1 cellular context compared by ENCODE assay signal in genomic region chr10:69408318-69409175, GRCh38.
TF ChIP-seq lines count a peak whose summit lies in the region.

No MANE protein-coding gene starts in this region.

TF ChIP-seq in K562, 482 proteins besides CTCF, POLR2A, EP300 and RAD21 (continued from another document and continues in another):
- no peak for TF ChIP-seq PPARD (CRISPR knock-in tag; IDR thresholded peaks at IDR 0.05)
- no peak for TF ChIP-seq NR2C2 (CRISPR knock-in tag; IDR thresholded peaks at IDR 0.05)
- no peak for TF ChIP-seq NR2C2 (tag; IDR thresholded peaks at IDR 0.05)
- TF ChIP-seq C11orf30 (IDR thresholded peaks at IDR 0.05; ENCODE audit: low read depth): no peak
- TF ChIP-seq HES1 (IDR thresholded peaks at IDR 0.05; ENCODE audit: low read depth): 0 out of 2 replicates have a peak, but pooled peaks have one; percentile 21
- TF ChIP-seq FOXK1 (CRISPR knock-in tag; IDR thresholded peaks at IDR 0.05; ENCODE audit: borderline replicate concordance): no peak
- TF ChIP-seq MBD2 (IDR thresholded peaks at IDR 0.05; ENCODE audit: borderline replicate concordance, low read depth): no peak
- no peak for TF ChIP-seq TFAM (CRISPR knock-in tag; conservative IDR thresholded peaks at IDR 0.05)
- no peak for TF ChIP-seq KAT7 (CRISPR knock-in tag; IDR thresholded peaks at IDR 0.05; ENCODE audit: borderline replicate concordance)
- TF ChIP-seq CEBPG (CRISPR knock-in tag; IDR thresholded peaks at IDR 0.05): no peak
- TF ChIP-seq CEBPG (tag; conservative IDR thresholded peaks at IDR 0.05 in 1 of 2, IDR thresholded peaks at IDR 0.05 in 1 of 2): no peak
- TF ChIP-seq ZBTB43 (CRISPR knock-in tag; IDR thresholded peaks at IDR 0.05): no peak
- no peak for TF ChIP-seq NCOA4 (IDR thresholded peaks at IDR 0.05; ENCODE audit: partially characterized antibody)
- no peak for TF ChIP-seq SREBF2 (CRISPR knock-in tag; IDR thresholded peaks at IDR 0.05)
- TF ChIP-seq SPI1 (IDR thresholded peaks at IDR 0.05; ENCODE audit: borderline replicate concordance, low read depth, low read length): 0 out of 2 replicates have a peak, but pooled peaks have one; percentile 10
- TF ChIP-seq KDM5B (IDR thresholded peaks at IDR 0.05; ENCODE audit: insufficient replicate concordance, low read depth, low read length): peak; percentile 28
- no peak for TF ChIP-seq MCM3 (IDR thresholded peaks at IDR 0.05)
- no peak for TF ChIP-seq DLX4 (CRISPR knock-in tag; IDR thresholded peaks at IDR 0.05)
- no peak for TF ChIP-seq ZNF280A (IDR thresholded peaks at IDR 0.05; ENCODE audit: low read depth, partially characterized antibody)
- TF ChIP-seq FOXP1 (CRISPR knock-in tag; IDR thresholded peaks at IDR 0.05): 0 out of 2 replicates have a peak, but pooled peaks have one; percentile 22
- TF ChIP-seq U2AF2 (optimal IDR thresholded peaks at IDR 0.05; ENCODE audit: low read depth, low read length): no peak
- TF ChIP-seq ZNF583 (CRISPR knock-in tag; IDR thresholded peaks at IDR 0.05): no peak
- TF ChIP-seq ZFP36 (IDR thresholded peaks at IDR 0.05; ENCODE audit: low read depth, low read length, partially characterized antibody): no peak
- TF ChIP-seq NFATC3 (IDR thresholded peaks at IDR 0.05): no peak
- no peak for TF ChIP-seq HNRNPH1 (optimal IDR thresholded peaks at IDR 0.05; ENCODE audit: low read depth, low read length)
- TF ChIP-seq RUNX1 (IDR thresholded peaks at IDR 0.05; ENCODE audit: low read depth): no peak
- TF ChIP-seq PATZ1 (CRISPR knock-in tag; IDR thresholded peaks at IDR 0.05; ENCODE audit: borderline replicate concordance): no peak
- no peak for TF ChIP-seq CCNT2 (IDR thresholded peaks at IDR 0.05; ENCODE audit: borderline replicate concordance, extremely low read depth, insufficient read length, low read depth, low read length)
- peak; percentile 26 for TF ChIP-seq TEAD4 (IDR thresholded peaks at IDR 0.05; ENCODE audit: low read length)
- no peak for TF ChIP-seq TEAD4 (CRISPR knock-in tag; IDR thresholded peaks at IDR 0.05; ENCODE audit: borderline replicate concordance)
- TF ChIP-seq EHMT2 (IDR thresholded peaks at IDR 0.05): no peak
- no peak for TF ChIP-seq FOXA1 (IDR thresholded peaks at IDR 0.05; ENCODE audit: borderline replicate concordance)
- TF ChIP-seq BRF2 (IDR thresholded peaks at IDR 0.05; ENCODE audit: borderline replicate concordance, insufficient read depth, insufficient read length): no peak
- no peak for TF ChIP-seq TAF9B (IDR thresholded peaks at IDR 0.05; ENCODE audit: partially characterized antibody)
- TF ChIP-seq NCOA2 (IDR thresholded peaks at IDR 0.05; ENCODE audit: partially characterized antibody in 2 of 2): no peak
- no peak for TF ChIP-seq CUX1 (CRISPR knock-in tag; IDR thresholded peaks at IDR 0.05)
- TF ChIP-seq ATF6 (CRISPR knock-in tag; IDR thresholded peaks at IDR 0.05): no peak
- TF ChIP-seq KLF1 (tag; IDR thresholded peaks at IDR 0.05): no peak
- TF ChIP-seq NFE2 (IDR thresholded peaks at IDR 0.05; ENCODE audit: low read depth): no peak
- no peak for TF ChIP-seq ETV6 (IDR thresholded peaks at IDR 0.05; ENCODE audit: borderline replicate concordance in 1 of 2, low read depth in 2 of 2, low read length in 1 of 2)
- TF ChIP-seq ETV6 (CRISPR knock-in tag; IDR thresholded peaks at IDR 0.05; ENCODE audit: borderline replicate concordance): no peak
- no peak for TF ChIP-seq RBBP5 (IDR thresholded peaks at IDR 0.05; ENCODE audit: borderline replicate concordance, insufficient read depth, low read length, poor library complexity, severe bottlenecking)
- no peak for TF ChIP-seq ZFP91 (CRISPR knock-in tag; IDR thresholded peaks at IDR 0.05)
- no peak for TF ChIP-seq ZFP1 (CRISPR knock-in tag; IDR thresholded peaks at IDR 0.05)
- TF ChIP-seq HEY1 (CRISPR knock-in tag; IDR thresholded peaks at IDR 0.05; ENCODE audit: borderline replicate concordance): no peak
- no peak for TF ChIP-seq TCF7L2 (IDR thresholded peaks at IDR 0.05; ENCODE audit: low read depth, low read length)
